16 cellular contexts compared by ENCODE assay signal in the genomic region with DNA sequence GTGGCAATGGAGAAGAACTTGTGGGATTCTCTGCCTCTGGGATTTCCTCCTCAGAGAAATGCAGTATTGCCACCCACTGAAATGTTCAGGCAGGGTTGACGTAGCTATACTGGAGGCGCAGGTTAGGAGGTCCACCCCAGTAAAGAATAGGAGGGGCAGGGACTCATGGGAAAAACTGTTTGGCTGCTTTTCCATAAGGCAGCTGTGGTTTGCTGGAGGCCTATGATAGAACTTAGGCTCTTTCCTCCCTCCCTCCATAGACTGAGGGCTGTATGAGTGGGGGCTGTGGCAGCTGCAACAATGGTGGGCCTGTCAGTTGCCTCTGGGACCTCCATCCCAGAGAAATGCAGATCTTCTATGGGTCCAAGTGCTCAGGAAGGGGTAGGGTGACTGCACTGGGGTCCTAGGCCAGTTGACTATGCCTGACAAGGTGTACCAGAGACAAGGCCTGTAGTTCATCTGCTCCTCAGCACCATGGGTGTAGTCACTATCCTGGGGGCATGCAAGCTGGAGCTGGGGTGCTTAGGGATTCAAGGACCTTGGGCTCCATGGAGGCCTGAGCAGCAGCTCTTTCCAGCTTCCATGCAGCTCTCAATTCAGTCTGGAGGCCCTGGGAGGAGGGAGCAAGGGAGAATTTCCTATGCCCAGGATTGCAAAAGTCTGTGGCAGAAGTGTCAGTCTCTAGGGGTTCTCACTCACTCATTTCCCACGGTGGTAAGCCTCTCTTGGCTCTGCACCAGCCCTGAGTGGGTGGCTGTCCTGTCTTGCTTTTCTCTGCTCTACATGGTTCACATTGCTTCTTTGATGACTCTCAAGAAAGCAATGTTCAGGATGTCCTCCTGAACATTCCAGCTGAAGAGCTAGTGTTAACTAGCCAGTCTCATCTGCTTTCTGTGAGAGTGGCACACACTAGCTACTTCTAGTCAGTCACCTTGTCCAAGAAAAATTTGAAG.
A peak's percentile ranks its signal among the peaks of the same experiment; 100 is the strongest.
DNase-seq lines count a peak whose midpoint lies in the region; ATAC-seq and TF ChIP-seq lines count a peak whose summit lies in the region.
"Had no signal": no experiment of that assay in that cellular context is flagged by ENCODE, and none has a peak within 500 bp of the region (broad histone marks: within the 10 kb centered on the region; RNA-seq: fewer than 3 reads in every experiment).

No MANE protein-coding gene starts in this region.

- H3K4me1 ChIP-seq in smooth muscle cell (ENCODE audit: low read depth): no peaks in the 10 kb centered on the region
- H3K4me1 ChIP-seq: SJCRH30 had no signal

- H4K20me1 ChIP-seq in smooth muscle cell (ENCODE audit: low read depth): no peaks in the 10 kb centered on the region

- H3K27me3 ChIP-seq in smooth muscle cell (ENCODE audit: low read depth): no peaks in the 10 kb centered on the region
- H3K27me3 ChIP-seq: SJCRH30 had no signal

- H3K79me2 ChIP-seq in smooth muscle cell (ENCODE audit: low read depth): no peaks in the 10 kb centered on the region

- no peak overlapping the region for H3K4me3 ChIP-seq in smooth muscle cell
- H3K4me3 ChIP-seq: SJCRH30 had no signal

- peak overlapping the region; percentile 40 for H3K4me2 ChIP-seq in smooth muscle cell

- H3K27ac ChIP-seq in smooth muscle cell (ENCODE audit: low read depth): peak overlapping the region; percentile 63
- H3K27ac ChIP-seq: SJCRH30 had no signal

- H3K36me3 ChIP-seq in smooth muscle cell (ENCODE audit: low read depth): no peaks in the 10 kb centered on the region
- H3K36me3 ChIP-seq: SJCRH30 had no signal

- no peaks in the 10 kb centered on the region for H3K9me3 ChIP-seq in smooth muscle cell (replicated peaks; ENCODE audit: low read depth)
- H3K9me3 ChIP-seq: SJCRH30 had no signal

- ATAC-seq in GM18511 (IDR thresholded peaks at IDR 0.05; ENCODE audit: unreplicated experiment) (peak; percentile 78), HG03095 (IDR thresholded peaks at IDR 0.05; ENCODE audit: unreplicated experiment) (no peak), GM18909 (IDR thresholded peaks at IDR 0.05; ENCODE audit: poor library complexity, unreplicated experiment) (no peak)
- ATAC-seq: activated CD8-positive, alpha-beta T cell treated with anti-CD3 and anti-CD28 coated beads, Interleukin-2, amount 10 ng/mL, durations not matched to agents 7 days and 5 days; left lobe of liver; natural killer cell; stimulated activated memory B cell treated with anti-CD40 and anti-IgM and Interleukin-4, amounts not matched to agents 10 μg/mL and 1 μg/mL and 100 μg/mL, for 72 hours had no signal

- H2AFZ ChIP-seq in smooth muscle cell (ENCODE audit: low read depth): no peak overlapping the region

- no peak for TF ChIP-seq CTCF in smooth muscle cell (IDR thresholded peaks at IDR 0.05; ENCODE audit: borderline replicate concordance, insufficient read depth, poor library complexity, severe bottlenecking)

- DNase-seq in RPMI7951 (ENCODE audit: low read depth): peak; percentile 60
- peak; percentile 73 for DNase-seq in fibroblast of gingiva (ENCODE audit: low read depth)
- DNase-seq in smooth muscle cell (lab: John Stamatoyannopoulos, UW; ENCODE audit: unreplicated experiment): no peak
- DNase-seq in NCI-H524 (lab: John Stamatoyannopoulos, UW): no peak
- DNase-seq in germinal center (ENCODE audit: low spot score): no peak
- DNase-seq: activated CD8-positive, alpha-beta T cell treated with anti-CD3 and anti-CD28 coated beads, Interleukin-2, amount 10 ng/mL, durations not matched to agents 7 days and 5 days; CD4-positive, alpha-beta T cell; natural killer cell; NCI-H2171; retina; SJCRH30 had no signal

- H3F3A ChIP-seq in smooth muscle cell (ENCODE audit: low read depth): no peaks in the 10 kb centered on the region

- no peak overlapping the region for H3K9ac ChIP-seq in smooth muscle cell (ENCODE audit: low read depth)

- 58% methylated on average over 3 of the region's 3 CpGs for whole genome bisulfite sequencing in smooth muscle cell (ENCODE audit: low lambda C conversion rate)

Comparison
In these comparisons a context has a peak if more than half of its experiments do, and no peak if none do; other contexts are left out.
1. DNase-seq: peak in RPMI7951 (single experiment) and fibroblast of gingiva (single experiment); none in smooth muscle cell (single experiment), NCI-H524 (0 of 2) and germinal center (single experiment).